Comparison of ENCODE assay signal across 2 cellular contexts in the genomic region with DNA sequence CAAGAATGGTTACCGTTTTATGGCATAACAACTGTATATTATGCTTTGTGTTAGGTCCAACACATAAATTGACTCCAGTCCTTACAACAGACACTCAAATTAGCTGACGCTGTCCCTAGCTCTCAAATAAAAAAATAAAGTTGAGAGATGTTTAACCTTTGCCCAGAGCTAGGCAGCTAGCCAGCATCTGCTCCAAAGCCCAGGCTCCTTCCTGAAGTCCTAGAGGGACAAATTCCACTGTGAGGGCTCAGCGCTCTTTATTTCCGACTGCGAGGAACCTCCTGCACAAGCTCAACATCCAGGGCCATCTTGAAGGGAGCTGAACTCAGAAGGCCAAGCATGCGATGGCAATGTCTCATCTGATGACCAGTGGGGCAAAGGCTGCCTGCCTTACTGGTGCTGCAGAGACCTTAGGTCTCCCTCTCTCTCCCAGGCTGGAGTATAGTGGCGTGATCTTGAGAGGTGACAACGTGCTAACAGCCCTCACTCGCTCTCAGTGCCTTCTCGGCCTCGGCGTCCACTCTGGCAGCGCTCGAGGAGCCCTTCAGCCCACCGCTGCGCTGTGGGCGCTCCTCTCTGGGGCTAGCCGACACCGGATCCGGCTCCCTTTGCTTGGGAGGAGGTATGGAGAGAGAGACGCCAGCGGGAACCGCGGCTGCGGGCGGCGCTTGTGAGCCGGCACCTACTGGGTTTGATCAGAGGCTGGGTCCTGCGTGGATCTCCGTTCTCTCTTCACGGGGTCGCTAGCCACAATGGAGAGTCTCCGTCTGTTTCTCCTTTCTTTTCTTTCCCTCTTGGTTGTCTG.
TF ChIP-seq lines count a peak whose summit lies in the region.

No MANE protein-coding gene starts in this region.

TF ChIP-seq in GM23338, 12 proteins besides CTCF, POLR2A, EP300 and RAD21 (continues in another document):
- TF ChIP-seq, protein P1, sequence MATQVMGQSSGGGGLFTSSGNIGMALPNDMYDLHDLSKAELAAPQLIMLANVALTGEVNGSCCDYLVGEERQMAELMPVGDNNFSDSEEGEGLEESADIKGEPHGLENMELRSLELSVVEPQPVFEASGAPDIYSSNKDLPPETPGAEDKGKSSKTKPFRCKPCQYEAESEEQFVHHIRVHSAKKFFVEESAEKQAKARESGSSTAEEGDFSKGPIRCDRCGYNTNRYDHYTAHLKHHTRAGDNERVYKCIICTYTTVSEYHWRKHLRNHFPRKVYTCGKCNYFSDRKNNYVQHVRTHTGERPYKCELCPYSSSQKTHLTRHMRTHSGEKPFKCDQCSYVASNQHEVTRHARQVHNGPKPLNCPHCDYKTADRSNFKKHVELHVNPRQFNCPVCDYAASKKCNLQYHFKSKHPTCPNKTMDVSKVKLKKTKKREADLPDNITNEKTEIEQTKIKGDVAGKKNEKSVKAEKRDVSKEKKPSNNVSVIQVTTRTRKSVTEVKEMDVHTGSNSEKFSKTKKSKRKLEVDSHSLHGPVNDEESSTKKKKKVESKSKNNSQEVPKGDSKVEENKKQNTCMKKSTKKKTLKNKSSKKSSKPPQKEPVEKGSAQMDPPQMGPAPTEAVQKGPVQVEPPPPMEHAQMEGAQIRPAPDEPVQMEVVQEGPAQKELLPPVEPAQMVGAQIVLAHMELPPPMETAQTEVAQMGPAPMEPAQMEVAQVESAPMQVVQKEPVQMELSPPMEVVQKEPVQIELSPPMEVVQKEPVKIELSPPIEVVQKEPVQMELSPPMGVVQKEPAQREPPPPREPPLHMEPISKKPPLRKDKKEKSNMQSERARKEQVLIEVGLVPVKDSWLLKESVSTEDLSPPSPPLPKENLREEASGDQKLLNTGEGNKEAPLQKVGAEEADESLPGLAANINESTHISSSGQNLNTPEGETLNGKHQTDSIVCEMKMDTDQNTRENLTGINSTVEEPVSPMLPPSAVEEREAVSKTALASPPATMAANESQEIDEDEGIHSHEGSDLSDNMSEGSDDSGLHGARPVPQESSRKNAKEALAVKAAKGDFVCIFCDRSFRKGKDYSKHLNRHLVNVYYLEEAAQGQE (IDR thresholded peaks at IDR 0.05; ENCODE audit: unreplicated experiment) = no peak
- TF ChIP-seq STAT1 (IDR thresholded peaks at IDR 0.05; ENCODE audit: unreplicated experiment) = no peak
- no peak for TF ChIP-seq EZH2 (IDR thresholded peaks at IDR 0.05; ENCODE audit: low read depth, unreplicated experiment)
- TF ChIP-seq NANOG (IDR thresholded peaks at IDR 0.05; ENCODE audit: borderline replicate concordance) = no peak
- TF ChIP-seq JUNB (IDR thresholded peaks at IDR 0.05; ENCODE audit: unreplicated experiment) = no peak
- TF ChIP-seq ZNF331 (CRISPR knock-in tag; IDR thresholded peaks at IDR 0.05; ENCODE audit: low read depth) = no peak
- no peak for TF ChIP-seq CREB1 (CRISPR knock-in tag; IDR thresholded peaks at IDR 0.05; ENCODE audit: low read depth)
- TF ChIP-seq EZH2phosphoT487 (IDR thresholded peaks at IDR 0.05; ENCODE audit: unreplicated experiment) = no peak
- TF ChIP-seq, protein P2, sequence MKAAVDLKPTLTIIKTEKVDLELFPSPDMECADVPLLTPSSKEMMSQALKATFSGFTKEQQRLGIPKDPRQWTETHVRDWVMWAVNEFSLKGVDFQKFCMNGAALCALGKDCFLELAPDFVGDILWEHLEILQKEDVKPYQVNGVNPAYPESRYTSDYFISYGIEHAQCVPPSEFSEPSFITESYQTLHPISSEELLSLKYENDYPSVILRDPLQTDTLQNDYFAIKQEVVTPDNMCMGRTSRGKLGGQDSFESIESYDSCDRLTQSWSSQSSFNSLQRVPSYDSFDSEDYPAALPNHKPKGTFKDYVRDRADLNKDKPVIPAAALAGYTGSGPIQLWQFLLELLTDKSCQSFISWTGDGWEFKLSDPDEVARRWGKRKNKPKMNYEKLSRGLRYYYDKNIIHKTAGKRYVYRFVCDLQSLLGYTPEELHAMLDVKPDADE (IDR thresholded peaks at IDR 0.05) = no peak

TF ChIP-seq in endothelial cell of umbilical vein, 7 proteins besides CTCF, POLR2A, EP300 and RAD21:
- no peak for TF ChIP-seq POLR2AphosphoS5 (IDR thresholded peaks at IDR 0.05; ENCODE audit: insufficient read depth, low read depth, low read length)
